1 cellular context compared by ENCODE assay signal in the genomic region with DNA sequence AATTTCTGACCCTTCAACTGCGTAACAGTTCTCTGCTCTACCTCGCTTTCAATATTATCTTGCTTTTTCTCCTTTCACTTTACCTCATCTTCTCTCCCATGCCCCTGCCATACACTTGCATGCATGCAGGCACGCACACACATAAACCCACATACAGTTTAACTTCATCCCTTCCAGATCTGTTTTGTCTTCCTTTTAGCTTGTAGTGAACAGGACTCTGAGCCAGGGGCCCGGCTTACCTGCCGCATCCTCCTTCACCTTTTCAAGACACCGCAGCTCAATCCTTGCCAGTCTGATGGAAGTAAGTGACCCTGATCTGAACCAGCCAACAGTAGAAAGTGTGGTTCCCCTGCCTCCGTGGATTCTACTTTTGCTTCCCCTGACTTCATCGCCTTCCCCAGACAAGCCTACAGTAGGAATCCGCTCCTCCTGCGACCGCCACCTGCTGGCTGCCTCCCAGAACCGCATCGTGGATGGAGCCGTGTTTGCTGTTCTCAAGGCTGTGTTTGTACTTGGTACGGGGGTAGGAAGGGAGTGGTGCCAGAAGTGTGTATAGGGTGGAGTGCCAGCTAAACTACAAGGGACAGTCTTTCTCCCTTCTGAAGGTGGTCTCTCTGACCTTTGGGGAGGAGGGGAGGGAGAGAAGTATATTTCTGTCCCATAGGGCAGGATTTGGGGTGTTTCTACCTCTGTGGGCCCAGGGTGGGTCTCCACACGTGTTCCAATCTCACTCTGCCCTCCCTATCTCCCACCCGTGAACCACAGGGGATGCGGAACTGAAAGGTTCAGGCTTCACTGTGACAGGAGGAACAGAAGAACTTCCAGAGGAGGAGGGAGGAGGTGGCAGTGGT.
TF ChIP-seq lines count a peak whose summit lies in the region.

No MANE protein-coding gene starts in this region.

TF ChIP-seq in liver, 16 proteins besides CTCF, POLR2A, EP300 and RAD21 (continued from another document):
- TF ChIP-seq REST (IDR thresholded peaks at IDR 0.05) (no peak), FOXA2 (IDR thresholded peaks at IDR 0.05) (no peak), SP1 (IDR thresholded peaks at IDR 0.05) (no peak), ATF3 (IDR thresholded peaks at IDR 0.05) (no peak), RXRA (IDR thresholded peaks at IDR 0.05) (no peak), FOXA1 (IDR thresholded peaks at IDR 0.05) (no peak), NR2F2 (IDR thresholded peaks at IDR 0.05) (no peak)
- TF ChIP-seq, protein P1, sequence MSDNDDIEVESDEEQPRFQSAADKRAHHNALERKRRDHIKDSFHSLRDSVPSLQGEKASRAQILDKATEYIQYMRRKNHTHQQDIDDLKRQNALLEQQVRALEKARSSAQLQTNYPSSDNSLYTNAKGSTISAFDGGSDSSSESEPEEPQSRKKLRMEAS (IDR thresholded peaks at IDR 0.05) = no peak
- TF ChIP-seq, protein P2, sequence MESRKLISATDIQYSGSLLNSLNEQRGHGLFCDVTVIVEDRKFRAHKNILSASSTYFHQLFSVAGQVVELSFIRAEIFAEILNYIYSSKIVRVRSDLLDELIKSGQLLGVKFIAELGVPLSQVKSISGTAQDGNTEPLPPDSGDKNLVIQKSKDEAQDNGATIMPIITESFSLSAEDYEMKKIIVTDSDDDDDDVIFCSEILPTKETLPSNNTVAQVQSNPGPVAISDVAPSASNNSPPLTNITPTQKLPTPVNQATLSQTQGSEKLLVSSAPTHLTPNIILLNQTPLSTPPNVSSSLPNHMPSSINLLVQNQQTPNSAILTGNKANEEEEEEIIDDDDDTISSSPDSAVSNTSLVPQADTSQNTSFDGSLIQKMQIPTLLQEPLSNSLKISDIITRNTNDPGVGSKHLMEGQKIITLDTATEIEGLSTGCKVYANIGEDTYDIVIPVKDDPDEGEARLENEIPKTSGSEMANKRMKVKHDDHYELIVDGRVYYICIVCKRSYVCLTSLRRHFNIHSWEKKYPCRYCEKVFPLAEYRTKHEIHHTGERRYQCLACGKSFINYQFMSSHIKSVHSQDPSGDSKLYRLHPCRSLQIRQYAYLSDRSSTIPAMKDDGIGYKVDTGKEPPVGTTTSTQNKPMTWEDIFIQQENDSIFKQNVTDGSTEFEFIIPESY (IDR thresholded peaks at IDR 0.05) = no peak
